18 cellular contexts compared by ENCODE assay signal in genomic region chr15:74283366-74283765, GRCh38. TPM values are rescaled to one million over a fixed set of nuclear protein-coding genes. Genes with fewer than 3 reads are reported as not detected.
"Had no signal": no experiment of that assay in that cellular context is flagged by ENCODE, and none has a peak within 500 bp of the region (broad histone marks: within the 10 kb centered on the region; RNA-seq: fewer than 3 reads in every experiment).

No MANE protein-coding gene starts in this region.

- H3K27ac Mint-ChIP-seq: activated T-helper 17 cell treated with anti-CD3 and anti-CD28 coated beads, Interleukin-2, amount 50 U/mL, for 72 hours; dendritic cell treated with granulocyte-macrophage colony-stimulating factor and Interleukin-4, amounts not matched to agents 40 ng/mL and 50 ng/mL, for 4 days; nephron progenitor cell; stimulated activated naive B cell treated with anti-CD40 and anti-IgM and Interleukin-4, amounts not matched to agents 10 μg/mL and 1 μg/mL and 100 μg/mL, for 72 hours had no signal

- H3K9me3 Mint-ChIP-seq: activated T-helper 17 cell treated with anti-CD3 and anti-CD28 coated beads, Interleukin-2, amount 50 U/mL, for 72 hours; dendritic cell treated with granulocyte-macrophage colony-stimulating factor and Interleukin-4, amounts not matched to agents 40 ng/mL and 50 ng/mL, for 4 days; nephron progenitor cell; stimulated activated naive B cell treated with anti-CD40 and anti-IgM and Interleukin-4, amounts not matched to agents 10 μg/mL and 1 μg/mL and 100 μg/mL, for 72 hours had no signal

- H3K36me3 Mint-ChIP-seq: stimulated activated naive B cell treated with anti-CD40 and anti-IgM and Interleukin-4, amounts not matched to agents 10 μg/mL and 1 μg/mL and 100 μg/mL, for 72 hours had no signal

- ATAC-seq: activated T-helper 17 cell treated with anti-CD3 and anti-CD28 coated beads, Interleukin-2, amount 50 U/mL, for 72 hours; foreskin keratinocyte; stimulated activated naive B cell treated with anti-CD40 and anti-IgM and Interleukin-4, amounts not matched to agents 10 μg/mL and 1 μg/mL and 100 μg/mL, for 72 hours had no signal

- H3K4me1 Mint-ChIP-seq: stimulated activated naive B cell treated with anti-CD40 and anti-IgM and Interleukin-4, amounts not matched to agents 10 μg/mL and 1 μg/mL and 100 μg/mL, for 72 hours had no signal

- H3K4me3 Mint-ChIP-seq: activated T-helper 17 cell treated with anti-CD3 and anti-CD28 coated beads, Interleukin-2, amount 50 U/mL, for 72 hours; dendritic cell treated with granulocyte-macrophage colony-stimulating factor and Interleukin-4, amounts not matched to agents 40 ng/mL and 50 ng/mL, for 4 days; nephron progenitor cell; stimulated activated naive B cell treated with anti-CD40 and anti-IgM and Interleukin-4, amounts not matched to agents 10 μg/mL and 1 μg/mL and 100 μg/mL, for 72 hours had no signal

- DNase-seq: activated CD4-positive, alpha-beta T cell treated with anti-CD3 and anti-CD28 coated beads, Interleukin-2, amount 50 U/mL, for 1 hour; activated CD4-positive, CD25-positive, alpha-beta regulatory T cell; activated naive CD4-positive, alpha-beta T cell treated with Interleukin-2 at 50 U/mL for 16 hours; aorta; effector memory CD4-positive, alpha-beta T cell; foreskin keratinocyte; nephron progenitor cell; ovary; stimulated activated CD4-positive, alpha-beta T cell treated with anti-CD3 and anti-CD28 coated beads, Interleukin-2, amount 100 ng/mL, for 48 hours; stimulated activated naive B cell treated with anti-CD40 and anti-IgM and Interleukin-4, amounts not matched to agents 10 μg/mL and 1 μg/mL and 100 μg/mL, for 72 hours; tibial artery had no signal

RNA-seq across cellular contexts. Expression of gene CCDC33, which starts 47.2 kb away (rescaled TPM):
- total RNA-seq: activated T-helper 17 cell treated with anti-CD3 and anti-CD28 coated beads, Interleukin-2, amount 50 U/mL, for 72 hours; aorta; bronchial epithelial cell; foreskin keratinocyte; lower leg skin; mesenteric fat pad; subcutaneous adipose tissue; T-helper 2 cell treated with Interferon-gamma antibody and Interleukin-4, amounts not matched to agents 100 ng/mL and 5 ng/mL, for 36 hours had no signal
- polyA plus RNA-seq: aorta, foreskin keratinocyte had no signal
